In genomic region chr5:173909205-173909604, GRCh38 we compare ENCODE assay signal across 16 cellular contexts. TPM values are rescaled to one million over a fixed set of nuclear protein-coding genes. Genes with fewer than 3 reads are reported as not detected.
DNase-seq lines count a peak whose midpoint lies in the region; ATAC-seq and TF ChIP-seq lines count a peak whose summit lies in the region.
"Had no signal": no experiment of that assay in that cellular context is flagged by ENCODE, and none has a peak within 500 bp of the region (broad histone marks: within the 10 kb centered on the region; RNA-seq: fewer than 3 reads in every experiment).

No MANE protein-coding gene starts in this region.

- no peak overlapping the region for H3K27ac Mint-ChIP-seq in Caco-2 (ENCODE audit: unreplicated experiment)
- H3K27ac Mint-ChIP-seq: activated CD4-positive, alpha-beta T cell treated with anti-CD3 and anti-CD28 coated beads, Interleukin-2, amount 10 ng/mL, durations not matched to agents 24 days and 14 days; activated T-cell treated with anti-CD3 and anti-CD28 coated beads, Interleukin-2, amount 50 U/mL, for 24 hours had no signal

- H3K9me3 Mint-ChIP-seq in Caco-2 (ENCODE audit: unreplicated experiment) = no peaks in the 10 kb centered on the region
- H3K9me3 Mint-ChIP-seq: activated CD4-positive, alpha-beta T cell treated with anti-CD3 and anti-CD28 coated beads, Interleukin-2, amount 10 ng/mL, durations not matched to agents 24 days and 14 days; activated T-cell treated with anti-CD3 and anti-CD28 coated beads, Interleukin-2, amount 50 U/mL, for 24 hours had no signal

- peaks cover 17% of the 10 kb centered on the region for H3K36me3 Mint-ChIP-seq in Caco-2 (ENCODE audit: insufficient read depth, unreplicated experiment)

- intact Hi-C loops in psoas muscle (cut with DNase I) = no loop called here
- intact Hi-C loops in lower leg skin (cut with DNase I; ENCODE audit: low total_unique reads) = no loop called here
- intact Hi-C loops in Caco-2 (cut with micrococcal nuclease; ENCODE audit: unreplicated experiment) = no loop called here

- H3K9me3 ChIP-seq in BLaER1 (no peaks in the 10 kb centered on the region), SK-N-MC (ENCODE audit: low read depth, low read length) (no peaks in the 10 kb centered on the region), cardiac muscle cell (ENCODE audit: low read depth) (no peaks in the 10 kb centered on the region), psoas muscle (no peaks in the 10 kb centered on the region), Caco-2 (no peaks in the 10 kb centered on the region)
- H3K9me3 ChIP-seq: uterus had no signal

- peaks cover 23% of the 10 kb centered on the region for H3K4me1 ChIP-seq in BLaER1
- H3K4me1 ChIP-seq in cardiac muscle cell (ENCODE audit: low read depth) = peaks cover 30% of the 10 kb centered on the region
- H3K4me1 ChIP-seq in psoas muscle = peaks cover 79% of the 10 kb centered on the region
- no peaks in the 10 kb centered on the region for H3K4me1 ChIP-seq in Caco-2
- H3K4me1 ChIP-seq: uterus had no signal

- H3K4me3 Mint-ChIP-seq in Caco-2 (ENCODE audit: unreplicated experiment) = no peak overlapping the region
- H3K4me3 Mint-ChIP-seq: activated CD4-positive, alpha-beta T cell treated with anti-CD3 and anti-CD28 coated beads, Interleukin-2, amount 10 ng/mL, durations not matched to agents 24 days and 14 days; activated T-cell treated with anti-CD3 and anti-CD28 coated beads, Interleukin-2, amount 50 U/mL, for 24 hours had no signal

- ATAC-seq in psoas muscle (peak; percentile 73 to 85 (median 84)), HG02798 (IDR thresholded peaks at IDR 0.05; ENCODE audit: poor library complexity, unreplicated experiment) (no peak), GM18858 (IDR thresholded peaks at IDR 0.05; ENCODE audit: unreplicated experiment) (no peak)
- ATAC-seq: Panc1 had no signal

- 0 out of 2 replicates have a peak overlapping the region, but pooled peaks have one; percentile 6 for H3K4me2 ChIP-seq in BLaER1

- no peaks in the 10 kb centered on the region for H3K27me3 Mint-ChIP-seq in Caco-2 (ENCODE audit: insufficient read depth, unreplicated experiment)
- H3K27me3 Mint-ChIP-seq: activated CD4-positive, alpha-beta T cell treated with anti-CD3 and anti-CD28 coated beads, Interleukin-2, amount 10 ng/mL, durations not matched to agents 24 days and 14 days; activated T-cell treated with anti-CD3 and anti-CD28 coated beads, Interleukin-2, amount 50 U/mL, for 24 hours had no signal

- BruUV-seq in Caco-2 (replicated peaks; lab: Mats Ljungman, UMichigan) = no TSS peak

- H3K4me3 ChIP-seq in BLaER1 (no peak overlapping the region), SK-N-MC (peak overlapping the region; percentile 40), cardiac muscle cell (no peak overlapping the region), psoas muscle (peak overlapping the region; percentile 47), lower leg skin (ENCODE audit: low read depth, poor library complexity, severe bottlenecking) (no peak overlapping the region), Caco-2 (ENCODE audit: low read depth, low read length) (no peak overlapping the region)
- H3K4me3 ChIP-seq: uterus had no signal

- no peaks in the 10 kb centered on the region for H3K27me3 ChIP-seq in BLaER1
- H3K27me3 ChIP-seq in cardiac muscle cell = no peaks in the 10 kb centered on the region
- H3K27me3 ChIP-seq in psoas muscle (ENCODE audit: insufficient read depth in 3 of 3, low read length in 2 of 3) = no peaks in the 10 kb centered on the region
- H3K27me3 ChIP-seq in Caco-2 (replicated peaks; ENCODE audit: control insufficient read depth, insufficient read depth, low read length) = no peaks in the 10 kb centered on the region
- H3K27me3 ChIP-seq: uterus had no signal

- no peak for TF ChIP-seq POLR2A in lower leg skin (IDR thresholded peaks at IDR 0.05)

- POLR2A ChIA-PET in Caco-2 (lab: Charles Lee) = no interaction called here

- H3K36me3 ChIP-seq in BLaER1 = no peaks in the 10 kb centered on the region
- H3K36me3 ChIP-seq in SK-N-MC (ENCODE audit: insufficient read depth, low read length) = peaks cover 6% of the 10 kb centered on the region; the same call in 1 of the 2 replicates
- H3K36me3 ChIP-seq in cardiac muscle cell = no peaks in the 10 kb centered on the region
- H3K36me3 ChIP-seq in psoas muscle (ENCODE audit: insufficient read depth in 1 of 2, low read depth in 1 of 2) = peaks cover 5 to 17% of the 10 kb centered on the region in 2 donors
- no peaks in the 10 kb centered on the region for H3K36me3 ChIP-seq in Caco-2 (ENCODE audit: control insufficient read depth, insufficient read depth, low read length)
- H3K36me3 ChIP-seq: uterus had no signal

- no peak for TF ChIP-seq CTCF in cardiac muscle cell (IDR thresholded peaks at IDR 0.05; ENCODE audit: low read depth, low read length)
- TF ChIP-seq CTCF in psoas muscle (IDR thresholded peaks at IDR 0.05) = no peak
- no peak for TF ChIP-seq CTCF in lower leg skin (IDR thresholded peaks at IDR 0.05)
- TF ChIP-seq CTCF in Caco-2 (IDR thresholded peaks at IDR 0.05; ENCODE audit: insufficient read depth in 1 of 2, low read depth in 1 of 2, low read length in 1 of 2, severe bottlenecking in 1 of 2, unreplicated experiment in 1 of 2) = no peak

- no peaks in the 10 kb centered on the region for H3K4me1 Mint-ChIP-seq in Caco-2 (ENCODE audit: low read depth, unreplicated experiment)
- H3K4me1 Mint-ChIP-seq: activated CD4-positive, alpha-beta T cell treated with anti-CD3 and anti-CD28 coated beads, Interleukin-2, amount 10 ng/mL, durations not matched to agents 24 days and 14 days had no signal

- H4K20me1 ChIP-seq in BLaER1 = no peaks in the 10 kb centered on the region

- WGBS in psoas muscle, 3 donors = 11 to 17% (median 12%) methylated on average over 3 of the region's 3 CpGs
- 31 to 38% methylated on average over 3 of the region's 3 CpGs for WGBS in lower leg skin, 2 donors

- DNase-seq in SK-N-MC (ENCODE audit: low read depth, low spot score) (no peak), cardiac muscle cell (ENCODE audit: low read depth in 1 of 2, low spot score in 1 of 2) (no peak), psoas muscle (peak in 1 of 2 donors; percentile 34), lower leg skin (ENCODE audit: low spot score in 2 of 2) (no peak), Caco-2 (no peak)
- DNase-seq: activated CD4-positive, alpha-beta T cell treated with anti-CD3 and anti-CD28 coated beads, Interleukin-2, amount 10 ng/mL, durations not matched to agents 24 days and 14 days; activated T-cell treated with anti-CD3 and anti-CD28 coated beads, Interleukin-2, amount 50 U/mL, for 24 hours; NCI-H2171 treated with DMSO at 0.1 percent for 48 hours; stimulated activated CD4-positive, alpha-beta T cell treated with anti-CD3 and anti-CD28 coated beads, Interleukin-15, amount 100 ng/mL, for 24 hours; T-helper 2 cell; uterus had no signal

- no peak overlapping the region for H3K9ac ChIP-seq in BLaER1
- H3K9ac ChIP-seq in SK-N-MC (ENCODE audit: insufficient read length) = peak overlapping the region; percentile 6

- no peak overlapping the region for H3K27ac ChIP-seq in BLaER1
- H3K27ac ChIP-seq in SK-N-MC = peak overlapping the region; percentile 80
- peak overlapping the region; percentile 52 for H3K27ac ChIP-seq in cardiac muscle cell
- peak overlapping the region; percentile 94 for H3K27ac ChIP-seq in psoas muscle
- H3K27ac ChIP-seq: HL-60 had no signal

- CTCF ChIA-PET in Caco-2 (lab: Charles Lee) = no interaction called here

RNA-seq across cellular contexts. Expression of gene CPEB4, which starts 21.1 kb away (rescaled TPM):
- 52.9 and 65.2 TPM in 2 replicates for total RNA-seq in cardiac muscle cell
- polyA plus RNA-seq in cardiac muscle cell = 23.8 and 33.6 TPM in 2 replicates
- 100 to 1,000 TPM in 3 of 4 donors, 10 to 100 TPM in 1; 95.0 to 262 (median 225) TPM for total RNA-seq in psoas muscle
- polyA plus RNA-seq in psoas muscle = 10 to 100 TPM; 30.4 to 86.4 (median 33.1) TPM
- total RNA-seq in lower leg skin = 10 to 100 TPM; 47.5 to 79.6 (median 55.3) TPM
- 21.4 and 25.1 TPM in 2 replicates for total RNA-seq in Caco-2 (2022)

Comparison
In these comparisons a context has a peak if more than half of its experiments do, and no peak if none do; other contexts are left out.
1. H3K4me3 ChIP-seq: peak in SK-N-MC (single experiment) and psoas muscle (single experiment); none in BLaER1 (single experiment), cardiac muscle cell (single experiment), lower leg skin (single experiment) and Caco-2 (single experiment).
2. ATAC-seq: peak in psoas muscle (4 of 4); none in HG02798 (single experiment) and GM18858 (single experiment).